Comparison of ENCODE assay signal across 2 cellular contexts in genomic region chr4:94763005-94763404, GRCh38.
A peak's percentile ranks its signal among the peaks of the same experiment; 100 is the strongest.
TF ChIP-seq lines count a peak whose summit lies in the region.

No MANE protein-coding gene starts in this region.

TF ChIP-seq in HEK293, 187 proteins besides CTCF, POLR2A, EP300 and RAD21:
- peak; percentile 38; the same call in 1 of the 2 replicates for TF ChIP-seq ZBTB17 (tag by site-specific recombination; IDR thresholded peaks at IDR 0.05)
- no peak for TF ChIP-seq KLF17 (tag by site-specific recombination; IDR thresholded peaks at IDR 0.05)
- TF ChIP-seq ZNF664 (tag by site-specific recombination; IDR thresholded peaks at IDR 0.05) = 0 out of 2 replicates have a peak, but pooled peaks have one; percentile 43
- TF ChIP-seq ZEB2 (tag by site-specific recombination; IDR thresholded peaks at IDR 0.05) = no peak
- TF ChIP-seq ZNF146 (tag by site-specific recombination; IDR thresholded peaks at IDR 0.05) = no peak

TF ChIP-seq in K562, 482 proteins besides CTCF, POLR2A, EP300 and RAD21:
- no peak for TF ChIP-seq THAP12 (CRISPR knock-in tag; IDR thresholded peaks at IDR 0.05)
- no peak for TF ChIP-seq TBP (optimal IDR thresholded peaks at IDR 0.05; ENCODE audit: low read depth, low read length)
- TF ChIP-seq NR2F6 (CRISPR knock-in tag; IDR thresholded peaks at IDR 0.05) = no peak
- TF ChIP-seq SPI1 (IDR thresholded peaks at IDR 0.05; ENCODE audit: borderline replicate concordance, low read depth, low read length) = peak; percentile 54; the same call in 1 of the 2 replicates
